14 cellular contexts compared by ENCODE assay signal in the genomic region with DNA sequence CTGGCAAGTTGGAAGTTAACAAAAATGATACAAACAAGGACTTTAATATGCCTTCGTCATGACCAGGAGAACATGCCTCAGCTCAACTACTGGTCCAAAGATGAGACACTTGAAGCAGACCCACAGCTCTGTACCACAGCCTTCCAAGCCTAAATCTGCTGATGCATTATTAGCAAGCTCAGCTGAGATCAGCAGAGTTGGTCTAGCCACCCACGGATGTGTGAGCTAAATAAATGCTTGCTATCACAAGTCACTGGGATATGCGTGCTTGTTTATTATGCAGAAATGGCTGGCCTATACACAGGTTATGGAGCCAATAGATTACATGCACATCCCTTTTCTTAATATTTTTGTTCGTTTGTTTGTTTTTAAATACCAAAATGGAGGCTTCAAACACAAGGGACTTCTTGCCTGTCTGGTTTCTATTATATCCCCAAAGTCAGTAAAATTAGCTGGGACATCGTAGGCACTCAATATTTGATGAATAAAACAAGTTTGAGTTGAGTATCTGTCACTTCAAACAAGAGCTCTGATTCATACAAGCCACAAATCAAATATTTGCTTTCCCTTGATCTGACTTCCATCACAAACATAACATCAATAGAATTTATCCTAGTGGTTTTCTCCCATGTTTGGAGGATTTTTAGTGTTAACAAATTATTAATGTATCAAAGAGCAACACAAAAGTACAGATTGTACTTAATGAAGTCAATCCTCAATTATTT.
"Had no signal": no experiment of that assay in that cellular context is flagged by ENCODE, and none has a peak within 500 bp of the region (broad histone marks: within the 10 kb centered on the region; RNA-seq: fewer than 3 reads in every experiment).

No MANE protein-coding gene starts in this region.

- H3K27ac ChIP-seq: lower lobe of right lung, neural progenitor cell, ovary, right lobe of liver, spleen, thoracic aorta had no signal

- H3K9me3 ChIP-seq: ovary, right lobe of liver had no signal

- ATAC-seq: lower lobe of right lung, WTC11 had no signal

- H3K4me1 ChIP-seq: heart left ventricle, lower lobe of right lung, neural progenitor cell, right lobe of liver, spleen had no signal

- DNase-seq: activated CD4-positive, alpha-beta T cell treated with anti-CD3 and anti-CD28 coated beads for 48 hours; activated CD8-positive, alpha-beta memory T cell treated with anti-CD3 and anti-CD28 coated beads for 24 hours; activated gamma-delta T cell treated with Interleukin-2 at 50 U/mL for 16 hours; amygdala; effector memory CD4-positive, alpha-beta T cell; heart left ventricle; immature natural killer cell; lower lobe of right lung; ovary; right lobe of liver; spleen had no signal

- H3K4me3 ChIP-seq: heart left ventricle, lower lobe of right lung, neural progenitor cell, ovary, right lobe of liver, spleen, thoracic aorta had no signal

- H3K27me3 ChIP-seq: neural progenitor cell, ovary, right lobe of liver, spleen had no signal

- H3K36me3 ChIP-seq: heart left ventricle, lower lobe of right lung, neural progenitor cell, ovary, right lobe of liver, spleen, thoracic aorta had no signal
